Comparison of ENCODE assay signal across 17 cellular contexts in genomic region chr5:143446535-143447226, GRCh38. TPM values are rescaled to one million over a fixed set of nuclear protein-coding genes. Genes with fewer than 3 reads are reported as not detected.
DNase-seq lines count a peak whose midpoint lies in the region; ATAC-seq and TF ChIP-seq lines count a peak whose summit lies in the region.
"Had no signal": no experiment of that assay in that cellular context is flagged by ENCODE, and none has a peak within 500 bp of the region (broad histone marks: within the 10 kb centered on the region; RNA-seq: fewer than 3 reads in every experiment).

No MANE protein-coding gene starts in this region.

- no peaks in the 10 kb centered on the region for H3K9me3 Mint-ChIP-seq in activated CD8-positive, alpha-beta T cell treated with anti-CD3 and anti-CD28 coated beads for 36 hours
- H3K9me3 Mint-ChIP-seq in activated CD8-positive, alpha-beta T cell treated with anti-CD3 and anti-CD28 coated beads, Interleukin-2, amount 10 ng/mL, durations not matched to agents 7 days and 5 days (ENCODE audit: insufficient read depth): no peaks in the 10 kb centered on the region
- H3K9me3 Mint-ChIP-seq in naive thymus-derived CD4-positive, alpha-beta T cell: peaks cover 0 to 4% (median 0%) of the 10 kb centered on the region in 11 donors

- H3K4me1 Mint-ChIP-seq in activated CD8-positive, alpha-beta T cell treated with anti-CD3 and anti-CD28 coated beads for 36 hours (ENCODE audit: low read depth): peaks cover 23% of the 10 kb centered on the region
- peaks cover 4% of the 10 kb centered on the region for H3K4me1 Mint-ChIP-seq in activated CD8-positive, alpha-beta T cell treated with anti-CD3 and anti-CD28 coated beads, Interleukin-2, amount 10 ng/mL, durations not matched to agents 7 days and 5 days (ENCODE audit: low read depth)
- H3K4me1 Mint-ChIP-seq in naive thymus-derived CD4-positive, alpha-beta T cell: peaks cover 0 to 18% (median 0%) of the 10 kb centered on the region in 7 donors

- no peak overlapping the region for H3K4me3 ChIP-seq in OCI-LY1 (ENCODE audit: low read depth, low read length, poor library complexity, severe bottlenecking)
- H3K4me3 ChIP-seq in naive thymus-derived CD4-positive, alpha-beta T cell (ENCODE audit: low read length): no peak overlapping the region
- no peak overlapping the region for H3K4me3 ChIP-seq in MG63
- H3K4me3 ChIP-seq: PC-9, upper lobe of left lung had no signal

- H3K9ac ChIP-seq in OCI-LY1 (ENCODE audit: low read length): no peak overlapping the region

- no peaks in the 10 kb centered on the region for H3K36me3 Mint-ChIP-seq in activated CD8-positive, alpha-beta T cell treated with anti-CD3 and anti-CD28 coated beads for 36 hours (ENCODE audit: low read depth)
- H3K36me3 Mint-ChIP-seq in activated CD8-positive, alpha-beta T cell treated with anti-CD3 and anti-CD28 coated beads, Interleukin-2, amount 10 ng/mL, durations not matched to agents 7 days and 5 days (ENCODE audit: low read depth): no peaks in the 10 kb centered on the region
- H3K36me3 Mint-ChIP-seq in naive thymus-derived CD4-positive, alpha-beta T cell: peaks cover 0 to 1% (median 0%) of the 10 kb centered on the region in 5 donors

- no peaks in the 10 kb centered on the region for H4K20me1 ChIP-seq in OCI-LY1 (ENCODE audit: insufficient read depth, low read length)

- peak; percentile 43 for DNase-seq in activated CD8-positive, alpha-beta T cell treated with anti-CD3 and anti-CD28 coated beads for 36 hours
- DNase-seq in activated CD8-positive, alpha-beta T cell treated with anti-CD3 and anti-CD28 coated beads, Interleukin-2, amount 10 ng/mL, durations not matched to agents 7 days and 5 days: no peak
- no peak for DNase-seq in naive thymus-derived CD4-positive, alpha-beta T cell
- DNase-seq in nucleus accumbens (lab: John Stamatoyannopoulos, UW): no peak
- no peak for DNase-seq in NK-92 treated with Interleukin-12 subunit alpha and Interleukin-12 subunit beta, amount 100 ng/mL, for 24 hours (lab: John Stamatoyannopoulos, UW)
- DNase-seq in MG63: no peak
- DNase-seq: ACHN; amniotic stem cell; COR-L47; hippocampal formation; NCI-H187; PC-9; stimulated activated naive CD4-positive, alpha-beta T cell treated with Interleukin-2 at 50 U/mL for 16 hours; upper lobe of left lung had no signal

- H3K4me1 ChIP-seq in OCI-LY1 (ENCODE audit: insufficient read depth, low read length, severe bottlenecking): peaks cover 24% of the 10 kb centered on the region
- peaks cover 0 to 3% of the 10 kb centered on the region in 2 donors for H3K4me1 ChIP-seq in naive thymus-derived CD4-positive, alpha-beta T cell (ENCODE audit: control insufficient read depth in 2 of 2, insufficient read depth in 2 of 2, low read length in 2 of 2)
- H3K4me1 ChIP-seq: upper lobe of left lung had no signal

- H3K79me2 ChIP-seq in OCI-LY1 (ENCODE audit: insufficient read depth, low read length): no peaks in the 10 kb centered on the region

- no peaks in the 10 kb centered on the region for H3K9me2 ChIP-seq in OCI-LY1 (ENCODE audit: low read depth, low read length)

- TF ChIP-seq CTCF in activated CD8-positive, alpha-beta T cell treated with anti-CD3 and anti-CD28 coated beads for 36 hours (IDR thresholded peaks at IDR 0.05): no peak
- no peak for TF ChIP-seq CTCF in OCI-LY1 (IDR thresholded peaks at IDR 0.05; ENCODE audit: low read length)

- H3K4me3 Mint-ChIP-seq in activated CD8-positive, alpha-beta T cell treated with anti-CD3 and anti-CD28 coated beads for 36 hours: no peak overlapping the region
- H3K4me3 Mint-ChIP-seq in activated CD8-positive, alpha-beta T cell treated with anti-CD3 and anti-CD28 coated beads, Interleukin-2, amount 10 ng/mL, durations not matched to agents 7 days and 5 days: no peak overlapping the region
- no peak overlapping the region for H3K4me3 Mint-ChIP-seq in naive thymus-derived CD4-positive, alpha-beta T cell

- H3K27ac Mint-ChIP-seq in activated CD8-positive, alpha-beta T cell treated with anti-CD3 and anti-CD28 coated beads for 36 hours: peak overlapping the region; percentile 37
- no peak overlapping the region for H3K27ac Mint-ChIP-seq in activated CD8-positive, alpha-beta T cell treated with anti-CD3 and anti-CD28 coated beads, Interleukin-2, amount 10 ng/mL, durations not matched to agents 7 days and 5 days
- H3K27ac Mint-ChIP-seq in naive thymus-derived CD4-positive, alpha-beta T cell: peak overlapping the region in 1 of 9 donors; percentile 9

- H3K4me2 ChIP-seq in OCI-LY1 (ENCODE audit: low read length): no peak overlapping the region
- H3K4me2 ChIP-seq: PC-9 had no signal

- intact Hi-C loops in activated CD8-positive, alpha-beta T cell treated with anti-CD3 and anti-CD28 coated beads for 36 hours (cut with micrococcal nuclease): no loop called here
- intact Hi-C loops in naive thymus-derived CD4-positive, alpha-beta T cell (cut with micrococcal nuclease): no loop called here

- CTCF ChIA-PET in activated CD8-positive, alpha-beta T cell treated with anti-CD3 and anti-CD28 coated beads for 36 hours (lab: Charles Lee): interaction anchor here (0.6 to 1.8 kb wide), 3 partner anchors 8 to 198 kb away, joined by 3 to 6 read pairs (median 3); partner anchors contain the start of gene NR3C1
- CTCF ChIA-PET in activated CD8-positive, alpha-beta T cell treated with anti-CD3 and anti-CD28 coated beads, Interleukin-2, amount 10 ng/mL, durations not matched to agents 7 days and 5 days (lab: Charles Lee): interaction anchor here (0.7 to 1.4 kb wide), 3 partner anchors 8 to 234 kb away, joined by 3 to 4 read pairs (median 3); no protein-coding TSS in a partner anchor
- CTCF ChIA-PET in naive thymus-derived CD4-positive, alpha-beta T cell (lab: Charles Lee): interaction anchor here (0.6 to 0.7 kb wide), 2 partner anchors 13 to 101 kb away, joined by 3 read pairs; no protein-coding TSS in a partner anchor

- no peaks in the 10 kb centered on the region for H3K27me3 ChIP-seq in OCI-LY1 (ENCODE audit: insufficient read depth, low read length)
- H3K27me3 ChIP-seq in naive thymus-derived CD4-positive, alpha-beta T cell (ENCODE audit: control insufficient read depth in 2 of 2, insufficient read depth in 2 of 2, low read length in 2 of 2): no peaks in the 10 kb centered on the region
- H3K27me3 ChIP-seq in MG63: no peaks in the 10 kb centered on the region
- H3K27me3 ChIP-seq: upper lobe of left lung had no signal

- peak overlapping the region; percentile 57; the same call in 1 of the 2 replicates for H2AFZ ChIP-seq in OCI-LY1 (ENCODE audit: low read length)
- H2AFZ ChIP-seq: PC-9 had no signal

- peak overlapping the region; percentile 11 for H3K27ac ChIP-seq in OCI-LY1 (ENCODE audit: low read depth, low read length, poor library complexity, severe bottlenecking)
- no peak overlapping the region for H3K27ac ChIP-seq in naive thymus-derived CD4-positive, alpha-beta T cell (ENCODE audit: low read depth, low read length)
- H3K27ac ChIP-seq: PC-9, upper lobe of left lung had no signal

- POLR2A ChIA-PET in activated CD8-positive, alpha-beta T cell treated with anti-CD3 and anti-CD28 coated beads for 36 hours (lab: Charles Lee): interaction anchor here (0.7 to 3.1 kb wide), 4 partner anchors 10 to 43 kb away, joined by 3 to 13 read pairs (median 4); partner anchors contain the start of gene NR3C1
- POLR2A ChIA-PET in activated CD8-positive, alpha-beta T cell treated with anti-CD3 and anti-CD28 coated beads, Interleukin-2, amount 10 ng/mL, durations not matched to agents 7 days and 5 days (lab: Charles Lee): interaction anchor here (1.4 kb wide), 1 partner anchor 11 kb away, joined by 3 read pairs; no protein-coding TSS in a partner anchor
- POLR2A ChIA-PET in naive thymus-derived CD4-positive, alpha-beta T cell (lab: Charles Lee): interaction anchor here (0.7 to 1.2 kb wide), 2 partner anchors 8 to 12 kb away, joined by 4 to 5 read pairs; no protein-coding TSS in a partner anchor

- H3K36me3 ChIP-seq in OCI-LY1 (ENCODE audit: insufficient read depth, low read length): no peaks in the 10 kb centered on the region
- no peaks in the 10 kb centered on the region for H3K36me3 ChIP-seq in naive thymus-derived CD4-positive, alpha-beta T cell (ENCODE audit: control insufficient read depth in 2 of 3, insufficient read depth in 3 of 3, low read length in 3 of 3)
- no peaks in the 10 kb centered on the region for H3K36me3 ChIP-seq in MG63
- H3K36me3 ChIP-seq: upper lobe of left lung had no signal

- H3K9me3 ChIP-seq in OCI-LY1 (ENCODE audit: low read length) (no peaks in the 10 kb centered on the region), MG63 (no peaks in the 10 kb centered on the region)
- no peaks in the 10 kb centered on the region for H3K9me3 ChIP-seq in naive thymus-derived CD4-positive, alpha-beta T cell (ENCODE audit: control insufficient read depth in 2 of 3, low read length in 3 of 3)
- H3K9me3 ChIP-seq: upper lobe of left lung had no signal

- ATAC-seq in activated CD8-positive, alpha-beta T cell treated with anti-CD3 and anti-CD28 coated beads for 36 hours: peak; percentile 60
- ATAC-seq in activated CD8-positive, alpha-beta T cell treated with anti-CD3 and anti-CD28 coated beads, Interleukin-2, amount 10 ng/mL, durations not matched to agents 7 days and 5 days: no peak
- ATAC-seq in GM19035 (IDR thresholded peaks at IDR 0.05; ENCODE audit: unreplicated experiment): peak; percentile 65
- ATAC-seq in naive thymus-derived CD4-positive, alpha-beta T cell: peak; percentile 54
- ATAC-seq: SK-N-SH treated with all-trans-retinoic acid at 6 μM for 48 hours had no signal

- H3K27me3 Mint-ChIP-seq in activated CD8-positive, alpha-beta T cell treated with anti-CD3 and anti-CD28 coated beads for 36 hours: no peaks in the 10 kb centered on the region
- H3K27me3 Mint-ChIP-seq in activated CD8-positive, alpha-beta T cell treated with anti-CD3 and anti-CD28 coated beads, Interleukin-2, amount 10 ng/mL, durations not matched to agents 7 days and 5 days (ENCODE audit: low read depth): no peaks in the 10 kb centered on the region
- peaks cover 0 to 3% (median 0%) of the 10 kb centered on the region in 5 donors for H3K27me3 Mint-ChIP-seq in naive thymus-derived CD4-positive, alpha-beta T cell

- no peaks in the 10 kb centered on the region for H3F3A ChIP-seq in OCI-LY1 (ENCODE audit: insufficient read depth, low read length)

RNA-seq across cellular contexts. Expression of gene NR3C1, which starts 43.2 kb away (rescaled TPM):
- total RNA-seq in activated CD8-positive, alpha-beta T cell treated with anti-CD3 and anti-CD28 coated beads for 36 hours: 10 to 100 TPM; 52.7 to 55.6 TPM
- total RNA-seq in activated CD8-positive, alpha-beta T cell treated with anti-CD3 and anti-CD28 coated beads, Interleukin-2, amount 10 ng/mL, durations not matched to agents 7 days and 5 days: 10 to 100 TPM; 54.9 to 55.5 TPM
- 100 to 1,000 TPM in 3 of 5 experiments, 10 to 100 TPM in 2; 68.0 to 140 (median 121) TPM for total RNA-seq in naive thymus-derived CD4-positive, alpha-beta T cell
- polyA plus RNA-seq in naive thymus-derived CD4-positive, alpha-beta T cell: 10 to 100 TPM; 86.1 to 90.2 TPM
- 45.6 and 50.8 TPM in 2 replicates for total RNA-seq in MG63 (2014; rRNA removed; shearing (Covaris generic); ENCODE audit: low replicate concordance)
